16 cellular contexts compared by ENCODE assay signal in the genomic region with DNA sequence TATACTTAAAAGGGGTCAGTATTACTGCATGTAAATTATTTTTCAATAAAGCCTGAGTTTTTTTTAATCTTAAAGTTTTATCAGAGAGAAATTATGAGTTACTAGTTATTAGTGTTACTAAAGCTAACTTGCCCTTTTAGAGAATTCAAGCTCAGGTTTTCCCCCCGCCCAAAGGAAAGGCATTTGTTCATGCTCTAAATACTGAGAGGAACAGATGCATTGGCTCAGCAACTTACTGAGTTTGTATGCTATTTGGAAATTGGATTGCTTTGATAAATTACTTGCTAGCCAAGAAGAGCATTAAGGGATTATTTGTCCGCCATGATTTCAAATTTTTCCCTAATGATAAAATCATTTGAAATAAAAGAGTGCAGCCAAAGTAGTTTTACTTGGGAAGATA.
DNase-seq lines count a peak whose midpoint lies in the region; TF ChIP-seq lines count a peak whose summit lies in the region.
"Had no signal": no experiment of that assay in that cellular context is flagged by ENCODE, and none has a peak within 500 bp of the region (broad histone marks: within the 10 kb centered on the region; RNA-seq: fewer than 3 reads in every experiment).

No MANE protein-coding gene starts in this region.

- no peaks in the 10 kb centered on the region for H3K4me1 ChIP-seq in vagina
- H3K4me1 ChIP-seq: A549, Caco-2 had no signal

- no peaks in the 10 kb centered on the region for H3K9me3 ChIP-seq in vagina
- H3K9me3 ChIP-seq: A549, Caco-2 had no signal

- TF ChIP-seq POLR2A in vagina (IDR thresholded peaks at IDR 0.05): no peak

- POLR2A ChIA-PET in HEK293T (lab: Yijun Ruan, JAX): no interaction called here

- no peaks in the 10 kb centered on the region for H3K36me3 ChIP-seq in vagina

- no peaks in the 10 kb centered on the region for H3K27me3 ChIP-seq in vagina

- CTCF ChIA-PET in HEK293T (lab: Yijun Ruan, JAX): no interaction called here

- TF ChIP-seq CTCF in vagina (IDR thresholded peaks at IDR 0.05): no peak

- DNase-seq in NCI-H524 (lab: John Stamatoyannopoulos, UW) (peak; percentile 7 to 18), NCI-H524 treated with DMSO at 0.1 percent for 48 hours (lab: John Stamatoyannopoulos, UW) (no peak), NCI-H82 treated with DMSO at 0.1 percent for 48 hours (lab: John Stamatoyannopoulos, UW; ENCODE audit: unreplicated experiment) (peak; percentile 86), myocyte (ENCODE audit: low read depth) (peak; percentile 6), HEK293T (ENCODE audit: extremely low spot score) (no peak), vagina (ENCODE audit: extremely low spot score in 2 of 2) (no peak)
- DNase-seq in activated CD4-positive, alpha-beta T cell treated with anti-CD3 and anti-CD28 coated beads, Interleukin-2, amount 50 U/mL, for 1 hour: no peak
- DNase-seq: AML-193; Caco-2; CD4-positive, alpha-beta T cell; DMS79 treated with DMSO at 0.1 percent for 48 hours; H9 had no signal

- no peak overlapping the region for H3K4me3 ChIP-seq in vagina
- H3K4me3 ChIP-seq: A549, GM12878 had no signal

- no peak overlapping the region for H3K27ac ChIP-seq in vagina
- H3K27ac ChIP-seq: 22Rv1, A549, C4-2B had no signal

- intact Hi-C loops in vagina (cut with DNase I): no loop called here

TF ChIP-seq in HEK293T, 16 proteins besides CTCF, POLR2A, EP300 and RAD21:
- TF ChIP-seq TARDBP (IDR thresholded peaks at IDR 0.05) (no peak), SUZ12 (IDR thresholded peaks at IDR 0.05) (no peak), ELF4 (IDR thresholded peaks at IDR 0.05) (no peak), NFRKB (IDR thresholded peaks at IDR 0.05) (no peak)

Comparison
In these comparisons a context has a peak if more than half of its experiments do, and no peak if none do; other contexts are left out.
1. DNase-seq: peak in NCI-H524 (2 of 2), NCI-H82 treated with DMSO at 0.1 percent for 48 hours (single experiment) and myocyte (single experiment); none in NCI-H524 treated with DMSO at 0.1 percent for 48 hours (single experiment), HEK293T (single experiment), vagina (0 of 2) and activated CD4-positive, alpha-beta T cell treated with anti-CD3 and anti-CD28 coated beads, Interleukin-2, amount 50 U/mL, for 1 hour (single experiment).